ENCODE assay signal across 28 cellular contexts in genomic region chr12:70854138-70854537, GRCh38.
"Had no signal": no experiment of that assay in that cellular context is flagged by ENCODE, and none has a peak within 500 bp of the region (broad histone marks: within the 10 kb centered on the region; RNA-seq: fewer than 3 reads in every experiment).

No MANE protein-coding gene starts in this region.

- H3K9me3 Mint-ChIP-seq: activated T-cell treated with anti-CD3 and anti-CD28 coated beads, Interleukin-2, amount 50 U/mL, for 72 hours; stimulated activated effector memory CD8-positive, alpha-beta T cell treated with anti-CD3 and anti-CD28 coated beads, Interleukin-12 subunit alpha, Interleukin-12 subunit beta, amount 100 ng/mL, for 72 hours; stimulated activated naive CD8-positive, alpha-beta T cell treated with anti-CD3 and anti-CD28 coated beads, Interleukin-15, Interleukin-2, amounts not matched to agents 100 ng/mL and 50 ng/mL, for 24 hours had no signal

- H3K9me3 ChIP-seq: adrenal gland, ascending aorta, colonic mucosa, lower lobe of right lung, right lobe of liver, thyroid gland, upper lobe of right lung had no signal

- H3K4me1 Mint-ChIP-seq: stimulated activated effector memory CD8-positive, alpha-beta T cell treated with anti-CD3 and anti-CD28 coated beads, Interleukin-12 subunit alpha, Interleukin-12 subunit beta, amount 100 ng/mL, for 72 hours had no signal

- H3K36me3 Mint-ChIP-seq: activated naive CD8-positive, alpha-beta T cell; brain; stimulated activated effector memory CD8-positive, alpha-beta T cell treated with anti-CD3 and anti-CD28 coated beads, Interleukin-12 subunit alpha, Interleukin-12 subunit beta, amount 100 ng/mL, for 72 hours had no signal

- H3K4me3 Mint-ChIP-seq: activated naive CD8-positive, alpha-beta T cell; activated T-cell treated with anti-CD3 and anti-CD28 coated beads, Interleukin-2, amount 50 U/mL, for 72 hours; brain; nephron; stimulated activated effector memory CD8-positive, alpha-beta T cell treated with anti-CD3 and anti-CD28 coated beads, Interleukin-12 subunit alpha, Interleukin-12 subunit beta, amount 100 ng/mL, for 72 hours; stimulated activated naive CD8-positive, alpha-beta T cell treated with anti-CD3 and anti-CD28 coated beads, Interleukin-15, Interleukin-2, amounts not matched to agents 100 ng/mL and 50 ng/mL, for 24 hours had no signal

- H3K4me1 ChIP-seq: adrenal gland, colonic mucosa had no signal

- H3K27ac Mint-ChIP-seq: activated naive CD8-positive, alpha-beta T cell; activated T-cell treated with anti-CD3 and anti-CD28 coated beads, Interleukin-2, amount 50 U/mL, for 72 hours; stimulated activated effector memory CD8-positive, alpha-beta T cell treated with anti-CD3 and anti-CD28 coated beads, Interleukin-12 subunit alpha, Interleukin-12 subunit beta, amount 100 ng/mL, for 72 hours; stimulated activated naive CD8-positive, alpha-beta T cell treated with anti-CD3 and anti-CD28 coated beads, Interleukin-15, Interleukin-2, amounts not matched to agents 100 ng/mL and 50 ng/mL, for 24 hours had no signal

- ATAC-seq: activated T-cell treated with anti-CD3 and anti-CD28 coated beads, Interleukin-2, amount 50 U/mL, for 72 hours; left colon; stimulated activated effector memory CD8-positive, alpha-beta T cell treated with anti-CD3 and anti-CD28 coated beads, Interleukin-12 subunit alpha, Interleukin-12 subunit beta, amount 100 ng/mL, for 72 hours had no signal

- DNase-seq: activated CD4-positive, alpha-beta T cell treated with anti-CD3 and anti-CD28 coated beads for 4 hours; activated CD4-positive, alpha-beta T cell treated with anti-CD3 and anti-CD28 coated beads, Interleukin-2, amount 50 U/mL, for 4 hours; activated effector memory CD4-positive, alpha-beta T cell treated with Interleukin-2 at 50 U/mL for 16 hours; activated naive CD4-positive, alpha-beta T cell treated with Interleukin-2 at 50 U/mL for 16 hours; activated T-cell treated with anti-CD3 and anti-CD28 coated beads for 4 hours; activated T-cell treated with anti-CD3 and anti-CD28 coated beads, Interleukin-2, amount 50 U/mL, for 72 hours; adrenal gland; cerebellar nuclear complex; effector memory CD4-positive, alpha-beta T cell; erythroblast; hippocampal formation; left colon; lower lobe of right lung; mesenchymal stem cell; right lobe of liver; small intestine; stimulated activated CD4-positive, alpha-beta T cell treated with anti-CD3 and anti-CD28 coated beads, Interleukin-4, amount 100 ng/mL, for 24 hours; thyroid gland; upper lobe of right lung had no signal

- H3K27me3 ChIP-seq: adrenal gland, ascending aorta, cardiac muscle cell, colonic mucosa, right lobe of liver, thyroid gland, upper lobe of right lung had no signal

- H3K4me3 ChIP-seq: adrenal gland, ascending aorta, cardiac muscle cell, colonic mucosa, lower lobe of right lung, right lobe of liver, thyroid gland, upper lobe of right lung had no signal

- H3K27me3 Mint-ChIP-seq: activated naive CD8-positive, alpha-beta T cell; brain; stimulated activated naive CD8-positive, alpha-beta T cell treated with anti-CD3 and anti-CD28 coated beads, Interleukin-15, Interleukin-2, amounts not matched to agents 100 ng/mL and 50 ng/mL, for 24 hours had no signal

- H3K27ac ChIP-seq: adrenal gland, cardiac muscle cell, colonic mucosa, lower lobe of right lung, right lobe of liver, thyroid gland, upper lobe of right lung, VCaP had no signal
